20 cellular contexts compared by ENCODE assay signal in the genomic region with DNA sequence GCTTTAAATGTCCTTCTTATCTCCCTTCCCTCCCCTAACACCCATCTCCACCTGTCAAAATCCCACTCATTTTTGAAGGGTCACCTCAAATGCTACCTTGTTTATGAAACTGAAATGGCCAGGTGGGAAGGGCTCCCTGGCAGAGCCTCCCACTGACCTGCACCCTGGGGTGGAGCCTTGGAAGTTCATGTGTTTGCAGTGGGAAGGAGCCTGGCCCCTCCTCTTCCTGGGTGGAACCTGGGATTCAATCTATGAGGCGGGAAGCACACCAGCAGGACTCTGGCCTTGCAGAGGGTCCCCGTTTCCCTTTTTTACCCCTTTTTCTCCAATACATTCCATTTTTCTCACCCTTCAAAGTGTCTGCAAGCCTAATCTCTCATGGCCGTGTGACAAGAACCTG.
"Had no signal": no experiment of that assay in that cellular context is flagged by ENCODE, and none has a peak within 500 bp of the region (broad histone marks: within the 10 kb centered on the region; RNA-seq: fewer than 3 reads in every experiment).

No MANE protein-coding gene starts in this region.

- H3K4me3 ChIP-seq: SJSA1, SK-N-MC had no signal

- H3K36me3 ChIP-seq: SJSA1 had no signal

- H3K27ac ChIP-seq: SJSA1, SK-N-MC had no signal

- DNase-seq: KBM-7, NCI-H1092, NCI-H1105 treated with DMSO at 0.1 percent for 48 hours, NCI-H1417 treated with DMSO at 0.1 percent for 48 hours, NCI-H146, NCI-H1694 treated with DMSO at 0.1 percent for 48 hours, NCI-H1930, NCI-H2081, NCI-H2107, NCI-H2227 treated with DMSO at 0.1 percent for 48 hours, NCI-H446, NCI-H510A, NCI-H524 treated with DMSO at 0.1 percent for 48 hours, NCI-H69, NCI-H774, Right ventricle myocardium superior, RPMI8226, SIG-M5 had no signal

- H3K27me3 ChIP-seq: SJSA1 had no signal

- H3K9me3 ChIP-seq: SJSA1 had no signal
